19 cellular contexts compared by ENCODE assay signal in genomic region chr19:41793414-41793727, GRCh38. TPM values are rescaled to one million over a fixed set of nuclear protein-coding genes. Genes with fewer than 3 reads are reported as not detected.
A peak's percentile ranks its signal among the peaks of the same experiment; 100 is the strongest.
DNase-seq lines count a peak whose midpoint lies in the region; ATAC-seq, FAIRE-seq and TF ChIP-seq lines count a peak whose summit lies in the region.
"Had no signal": no experiment of that assay in that cellular context is flagged by ENCODE, and none has a peak within 500 bp of the region (broad histone marks: within the 10 kb centered on the region; RNA-seq: fewer than 3 reads in every experiment).

No MANE protein-coding gene starts in this region.

- no peaks in the 10 kb centered on the region for H4K20me1 ChIP-seq in HCT116 (ENCODE audit: insufficient read depth)
- H4K20me1 ChIP-seq: BLaER1 had no signal

- CTCF ChIA-PET in HCT116 (lab: Charles Lee) (interaction anchor here (0.8 to 5.1 kb wide), 19 partner anchors 9 to 242 kb away, joined by 3 to 80 read pairs (median 5); partner anchors contain the start of gene CEACAM6), Panc1 (lab: Charles Lee) (interaction anchor here (0.6 to 1.3 kb wide), 3 partner anchors 28 to 157 kb away, joined by 3 to 9 read pairs (median 6); no protein-coding TSS in a partner anchor)

- RAD21 ChIA-PET in HCT116 (lab: Charles Lee; ENCODE audit: low non-redundant PET in 1 of 2, low total read pairs in 2 of 2, uncharacterized antibody in 2 of 2, unreplicated experiment in 2 of 2), result interaction anchor here (1.0 kb wide), 2 partner anchors 28 kb away, joined by 3 read pairs; no protein-coding TSS in a partner anchor

- H3K27me3 ChIP-seq in HCT116 (ENCODE audit: insufficient read depth, low read length) (peaks cover 26% of the 10 kb centered on the region; the same call in 1 of the 2 replicates), Panc1 (ENCODE audit: control insufficient read depth, insufficient read depth, low read length) (no peaks in the 10 kb centered on the region)
- H3K27me3 ChIP-seq: BLaER1 had no signal

- POLR2A ChIA-PET in HCT116 (lab: Charles Lee), result interaction anchor here (0.9 kb wide), 1 partner anchor 16 kb away, joined by 3 read pairs; no protein-coding TSS in a partner anchor
- POLR2A ChIA-PET in Panc1 (lab: Charles Lee), result no interaction called here

- H3K9ac ChIP-seq in HCT116 (ENCODE audit: low read length), result no peak overlapping the region
- H3K9ac ChIP-seq: BLaER1, SK-N-SH had no signal

- no peaks in the 10 kb centered on the region for H3K9me2 ChIP-seq in HCT116 (ENCODE audit: insufficient read depth)
- H3K9me2 ChIP-seq: SK-N-SH had no signal

- intact Hi-C loops in HCT116 (cut with micrococcal nuclease) (loop anchor here (1.0 to 5.0 kb wide), 3 partner anchors 28 to 164 kb away; partner anchors contain the start of gene RABAC1), Panc1 (cut with micrococcal nuclease; ENCODE audit: unreplicated experiment) (no loop called here)

- no peaks in the 10 kb centered on the region for H3K79me2 ChIP-seq in HCT116 (ENCODE audit: insufficient read depth, low read length)

- in situ Hi-C loops in Panc1 (cut with HindIII; ENCODE audit: low pct_unique_long_range_greater_than_20kb, low sequenced_read_pairs), result no loop called here

- DNase-seq in HCT116 (ENCODE audit: low read depth, low spot score), result no peak
- no peak for DNase-seq in Panc1 (ENCODE audit: low read depth, low spot score)
- DNase-seq in anterior cingulate cortex (lab: John Stamatoyannopoulos, UW), result no peak
- no peak for DNase-seq in HuH-7.5 (ENCODE audit: low spot score)
- no peak for DNase-seq in midbrain (lab: John Stamatoyannopoulos, UW)
- DNase-seq: GOT3, NCI-H1105, NCI-H2029, NCI-H345, NCI-H524 treated with DMSO at 0.1 percent for 48 hours, SIG-M5 had no signal

- H3K36me3 ChIP-seq in HCT116 (ENCODE audit: control insufficient read depth in 1 of 2, insufficient read depth in 2 of 2, low read length in 2 of 2) (no peaks in the 10 kb centered on the region), Panc1 (ENCODE audit: control insufficient read depth, insufficient read depth, low read length) (no peaks in the 10 kb centered on the region)
- H3K36me3 ChIP-seq: BLaER1 had no signal

- no peaks in the 10 kb centered on the region for H3K9me3 ChIP-seq in HCT116 (ENCODE audit: control insufficient read depth in 1 of 2, insufficient read depth in 1 of 2, low read depth in 1 of 2, low read length in 2 of 2)
- no peaks in the 10 kb centered on the region for H3K9me3 ChIP-seq in Panc1 (ENCODE audit: control insufficient read depth, insufficient read depth, low read depth, low read length)
- H3K9me3 ChIP-seq: BLaER1, SK-N-SH had no signal

- no peaks in the 10 kb centered on the region; a peak in 1 of 4 replicates for H3K4me1 ChIP-seq in HCT116 (ENCODE audit: control insufficient read depth in 1 of 2, insufficient read depth in 2 of 2, low read length in 2 of 2)
- H3K4me1 ChIP-seq in Panc1 (ENCODE audit: control insufficient read depth, insufficient read depth, low read length), result no peaks in the 10 kb centered on the region

- no peak for TF ChIP-seq CTCF in HCT116 (IDR thresholded peaks at IDR 0.05 in 2 of 3, conservative IDR thresholded peaks at IDR 0.05 in 1 of 3; ENCODE audit: borderline replicate concordance in 1 of 3, insufficient read depth in 1 of 3, low read depth in 2 of 3, low read length in 2 of 3)
- TF ChIP-seq CTCF in Panc1 (IDR thresholded peaks at IDR 0.05), result peak; percentile 32

- H2AFZ ChIP-seq in HCT116 (ENCODE audit: low read depth, low read length, poor library complexity, severe bottlenecking), result peak overlapping the region; percentile 80

- H3K4me3 ChIP-seq in HCT116 (replicated peaks in 1 of 2; ENCODE audit: low read depth in 1 of 2, low read length in 2 of 2) (no peak overlapping the region), Panc1 (ENCODE audit: low read depth in 2 of 2, low read length in 2 of 2) (no peak overlapping the region)
- H3K4me3 ChIP-seq: BLaER1 had no signal

- H3K4me2 ChIP-seq in HCT116 (ENCODE audit: low read length), result 0 out of 2 replicates have a peak overlapping the region, but pooled peaks have one; percentile 2
- H3K4me2 ChIP-seq: BLaER1, SK-N-SH had no signal

- TF ChIP-seq POLR2A in HCT116 (IDR thresholded peaks at IDR 0.05; ENCODE audit: borderline replicate concordance, extremely low read depth, insufficient read depth, insufficient read length), result no peak

- BruUV-seq in HCT116 (replicated peaks; lab: Mats Ljungman, UMichigan) (no TSS peak), Panc1 (replicated peaks; lab: Mats Ljungman, UMichigan) (no TSS peak)

- no peak for ATAC-seq in HCT116
- ATAC-seq in Panc1, result no peak
- no peak for ATAC-seq in GM21737 (IDR thresholded peaks at IDR 0.05; ENCODE audit: unreplicated experiment)

- FAIRE-seq in colon (lab: Jason Lieb, UNC), result peak; percentile 68

- no peak overlapping the region for H3K27ac ChIP-seq in HCT116 (ENCODE audit: low read depth, low read length)
- no peak overlapping the region for H3K27ac ChIP-seq in Panc1 (ENCODE audit: low read length)
- H3K27ac ChIP-seq: BLaER1 had no signal

- no peak for TF ChIP-seq RAD21 in HCT116 (IDR thresholded peaks at IDR 0.05; ENCODE audit: low read depth)

TF ChIP-seq in HCT116, 20 proteins besides CTCF, POLR2A, EP300 and RAD21 (continues in another document):
- no peak for TF ChIP-seq REST (IDR thresholded peaks at IDR 0.05; ENCODE audit: low read depth)
- TF ChIP-seq FOSL1 (IDR thresholded peaks at IDR 0.05; ENCODE audit: low read depth), result no peak
- TF ChIP-seq ZNF274 (IDR thresholded peaks at IDR 0.05; ENCODE audit: low read depth, low read length), result no peak
- no peak for TF ChIP-seq EZH2phosphoT487 (IDR thresholded peaks at IDR 0.05; ENCODE audit: borderline replicate concordance)
- no peak for TF ChIP-seq ZFX (IDR thresholded peaks at IDR 0.05)
- no peak for TF ChIP-seq CBX3 (IDR thresholded peaks at IDR 0.05; ENCODE audit: low read depth)
- TF ChIP-seq EGR1 (IDR thresholded peaks at IDR 0.05; ENCODE audit: low read depth), result no peak
- no peak for TF ChIP-seq JUND (IDR thresholded peaks at IDR 0.05)
- TF ChIP-seq ELF1 (IDR thresholded peaks at IDR 0.05; ENCODE audit: borderline replicate concordance, low read depth), result no peak
- no peak for TF ChIP-seq YY1 (IDR thresholded peaks at IDR 0.05; ENCODE audit: extremely low read depth, insufficient replicate concordance, low read depth, low read length)
- TF ChIP-seq POLR2AphosphoS5 (IDR thresholded peaks at IDR 0.05; ENCODE audit: low read depth, low read length), result no peak
- TF ChIP-seq EZH2 (IDR thresholded peaks at IDR 0.05), result no peak
- TF ChIP-seq ZBTB33 (IDR thresholded peaks at IDR 0.05; ENCODE audit: extremely low read depth, insufficient replicate concordance, low read length), result no peak

RNA-seq across cellular contexts. Expression of gene CEACAM3, which starts 3.0 kb away (rescaled TPM):
- total RNA-seq in HCT116 (2021; ENCODE audit: unreplicated experiment), result not detected
- not detected in 2 replicates for polyA plus RNA-seq in HCT116 (2012)
- total RNA-seq in Panc1 (2021; ENCODE audit: unreplicated experiment), result not detected
- polyA plus RNA-seq in Panc1 (2012; ENCODE audit: insufficient read length), result not detected
- total RNA-seq: Calu3; CD8-positive, alpha-beta T cell; Daoy; HT1080 had no signal
- polyA plus RNA-seq: SK-N-SH had no signal

RNA-seq across cellular contexts. Expression of gene CEACAM6, which starts 38.0 kb away (rescaled TPM):
- 0.59 TPM for total RNA-seq in HCT116 (2021; ENCODE audit: unreplicated experiment)
- polyA plus RNA-seq in HCT116 (2012), result not detected in 2 replicates
- 0.21 TPM for total RNA-seq in Panc1 (2021; ENCODE audit: unreplicated experiment)
- not detected for polyA plus RNA-seq in Panc1 (2012; ENCODE audit: insufficient read length)
- total RNA-seq: CD8-positive, alpha-beta T cell; Daoy; HT1080 had no signal
- polyA plus RNA-seq: SK-N-SH had no signal

RNA-seq across cellular contexts. Expression of gene LYPD4, which starts 51.1 kb away (rescaled TPM):
- not detected for total RNA-seq in HCT116 (2021; ENCODE audit: unreplicated experiment)
- not detected in 2 replicates for polyA plus RNA-seq in HCT116 (2012)
- not detected for total RNA-seq in Panc1 (2021; ENCODE audit: unreplicated experiment)
- not detected for polyA plus RNA-seq in Panc1 (2012; ENCODE audit: insufficient read length)
- total RNA-seq: Calu3; CD8-positive, alpha-beta T cell; Daoy; HT1080 had no signal
- polyA plus RNA-seq: SK-N-SH had no signal

RNA-seq across cellular contexts. Expression of gene DMRTC2, which starts 51.5 kb away (rescaled TPM):
- total RNA-seq in HCT116 (2021; ENCODE audit: unreplicated experiment), result not detected
- polyA plus RNA-seq in HCT116 (2012), result not detected in 2 replicates
- total RNA-seq in Panc1 (2021; ENCODE audit: unreplicated experiment), result not detected
- polyA plus RNA-seq in Panc1 (2012; ENCODE audit: insufficient read length), result not detected
- total RNA-seq: Calu3; CD8-positive, alpha-beta T cell; Daoy; HT1080 had no signal
- polyA plus RNA-seq: SK-N-SH had no signal
